ENCODE assay signal across 22 cellular contexts in the genomic region with DNA sequence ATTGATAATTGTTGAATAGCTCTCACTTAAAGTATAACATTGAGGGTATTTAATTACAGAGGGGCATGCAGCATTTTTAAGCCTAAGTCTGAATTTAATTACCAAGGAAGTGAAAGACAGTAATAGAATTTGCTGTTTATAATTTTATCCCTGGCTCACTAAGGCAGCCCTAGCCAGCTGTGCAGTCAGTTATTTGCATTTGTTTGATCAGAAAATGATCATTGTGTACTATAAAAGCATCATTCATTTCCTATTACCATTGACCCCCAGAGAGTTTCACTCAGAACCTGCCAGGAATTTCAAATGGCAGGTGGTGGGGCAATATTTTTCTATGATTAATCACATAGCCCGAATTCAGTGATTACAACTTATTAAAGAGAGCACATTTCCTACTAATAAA.
DNase-seq lines count a peak whose midpoint lies in the region; ATAC-seq and TF ChIP-seq lines count a peak whose summit lies in the region.
"Had no signal": no experiment of that assay in that cellular context is flagged by ENCODE, and none has a peak within 500 bp of the region (broad histone marks: within the 10 kb centered on the region; RNA-seq: fewer than 3 reads in every experiment).

No MANE protein-coding gene starts in this region.

- H3K79me2 ChIP-seq in smooth muscle cell (ENCODE audit: low read depth): no peaks in the 10 kb centered on the region

- peak; percentile 9 for DNase-seq in COR-L47 (lab: John Stamatoyannopoulos, UW)
- DNase-seq in NCI-H748 (lab: John Stamatoyannopoulos, UW; ENCODE audit: unreplicated experiment): peak; percentile 64
- DNase-seq in SK-N-DZ (ENCODE audit: low spot score): peak; percentile 20
- DNase-seq in smooth muscle cell (lab: John Stamatoyannopoulos, UW; ENCODE audit: unreplicated experiment): no peak
- DNase-seq in adrenal gland: no peak
- DNase-seq: BE2C; CD4-positive, alpha-beta memory T cell; DMS153; GOT3; HCEC 1CT; Kasumi-1; MM.1S; NCI-H1048; NCI-H1417 treated with DMSO at 0.1 percent for 48 hours; NCI-H2171; NCI-H345; NCI-H524 treated with DMSO at 0.1 percent for 48 hours; OCI-M1 had no signal

- H3K27ac ChIP-seq in KOPT-K1 (ENCODE audit: low read depth, low read length, poor library complexity, severe bottlenecking): peak overlapping the region; percentile 100
- H3K27ac ChIP-seq in smooth muscle cell (ENCODE audit: low read depth): no peak overlapping the region
- no peak overlapping the region for H3K27ac ChIP-seq in adrenal gland
- H3K27ac ChIP-seq: SJSA1 had no signal

- no peak for TF ChIP-seq POLR2A in adrenal gland (IDR thresholded peaks at IDR 0.05)

- intact Hi-C loops in adrenal gland (cut with DNase I): no loop called here

- no peaks in the 10 kb centered on the region for H3F3A ChIP-seq in smooth muscle cell (ENCODE audit: low read depth)

- no peak overlapping the region for H3K4me2 ChIP-seq in smooth muscle cell

- TF ChIP-seq CTCF in smooth muscle cell (IDR thresholded peaks at IDR 0.05; ENCODE audit: borderline replicate concordance, insufficient read depth, poor library complexity, severe bottlenecking) (no peak), adrenal gland (IDR thresholded peaks at IDR 0.05) (no peak)

- H3K9me3 ChIP-seq in KOPT-K1 (ENCODE audit: insufficient read depth, low read length, poor library complexity, severe bottlenecking) (peaks cover 71% of the 10 kb centered on the region), smooth muscle cell (replicated peaks; ENCODE audit: low read depth) (no peaks in the 10 kb centered on the region), adrenal gland (replicated peaks in 1 of 3) (no peaks in the 10 kb centered on the region)
- H3K9me3 ChIP-seq: BE2C, SJSA1 had no signal

- no peak overlapping the region for H3K4me3 ChIP-seq in smooth muscle cell
- H3K4me3 ChIP-seq in adrenal gland: no peak overlapping the region
- H3K4me3 ChIP-seq: SJSA1 had no signal

- H3K36me3 ChIP-seq in KOPT-K1 (ENCODE audit: insufficient read depth, low read length): no peaks in the 10 kb centered on the region
- H3K36me3 ChIP-seq in smooth muscle cell (ENCODE audit: low read depth): no peaks in the 10 kb centered on the region
- H3K36me3 ChIP-seq in adrenal gland (replicated peaks in 1 of 2): no peaks in the 10 kb centered on the region
- H3K36me3 ChIP-seq: BE2C, SJSA1 had no signal

- no peak overlapping the region for H3K9ac ChIP-seq in smooth muscle cell (ENCODE audit: low read depth)

- H3K4me1 ChIP-seq in smooth muscle cell (ENCODE audit: low read depth) (no peaks in the 10 kb centered on the region), adrenal gland (replicated peaks in 1 of 2) (no peaks in the 10 kb centered on the region)
- H3K4me1 ChIP-seq: BE2C, SJSA1 had no signal

- H4K20me1 ChIP-seq in smooth muscle cell (ENCODE audit: low read depth): no peaks in the 10 kb centered on the region

- WGBS in smooth muscle cell (ENCODE audit: low lambda C conversion rate): 82% methylated on average over 1 of the region's 1 CpG
- 48 to 60% (median 52%) methylated on average over 1 of the region's 1 CpG for WGBS in adrenal gland, 4 donors

- no peaks in the 10 kb centered on the region for H3K27me3 ChIP-seq in smooth muscle cell (ENCODE audit: low read depth)
- H3K27me3 ChIP-seq in adrenal gland: no peaks in the 10 kb centered on the region
- H3K27me3 ChIP-seq: BE2C, SJSA1 had no signal

- H2AFZ ChIP-seq in smooth muscle cell (ENCODE audit: low read depth): no peak overlapping the region

- no peak for ATAC-seq in HG03565 (IDR thresholded peaks at IDR 0.05; ENCODE audit: unreplicated experiment)
- ATAC-seq: Right ventricle myocardium inferior had no signal

Comparison
In these comparisons a context has a peak if more than half of its experiments do, and no peak if none do; other contexts are left out.
1. DNase-seq: peak in COR-L47 (single experiment), NCI-H748 (single experiment) and SK-N-DZ (single experiment); none in smooth muscle cell (single experiment) and adrenal gland (0 of 7).